In genomic region chr12:96427269-96427729, GRCh38 we compare ENCODE assay signal across 8 cellular contexts. TPM values are rescaled to one million over a fixed set of nuclear protein-coding genes. Genes with fewer than 3 reads are reported as not detected.
A peak's percentile ranks its signal among the peaks of the same experiment; 100 is the strongest.
DNase-seq lines count a peak whose midpoint lies in the region; ATAC-seq, FAIRE-seq and TF ChIP-seq lines count a peak whose summit lies in the region.

No MANE protein-coding gene starts in this region.

- peak; percentile 100 for DNase-seq in BJ (ENCODE audit: low read depth)
- peak; percentile 30 for DNase-seq in NCI-H2227 treated with DMSO at 0.1 percent for 48 hours (lab: John Stamatoyannopoulos, UW)
- DNase-seq in bronchial epithelial cell (ENCODE audit: low read depth): peak; percentile 100
- DNase-seq in HepG2 (ENCODE audit: low spot score): peak; percentile 7
- no peak for DNase-seq in GM13976 (ENCODE audit: low spot score)

- H3K27me3 ChIP-seq in BJ (ENCODE audit: control insufficient read depth, insufficient read depth, low read length) (no peaks in the 10 kb centered on the region), bronchial epithelial cell (ENCODE audit: control insufficient read depth, insufficient read depth, low read length) (no peaks in the 10 kb centered on the region), HepG2 (ENCODE audit: control insufficient read depth in 1 of 2, insufficient read depth in 2 of 2, low read length in 2 of 2) (no peaks in the 10 kb centered on the region), subcutaneous abdominal adipose tissue (ENCODE audit: control insufficient read depth in 5 of 5, insufficient read depth in 4 of 5, low read length in 5 of 5) (no peaks in the 10 kb centered on the region)

- no peak for TF ChIP-seq RAD21 in HepG2 (CRISPR knock-in tag; IDR thresholded peaks at IDR 0.05)

- peak overlapping the region; percentile 5; the same call in 1 of the 2 replicates for H3K4me2 ChIP-seq in HepG2 (ENCODE audit: low read depth, low read length)

- in situ Hi-C loops in HepG2 (cut with HindIII; ENCODE audit: extremely low pct_ligation_motif_present, low pct_unique_long_range_greater_than_20kb): no loop called here
- in situ Hi-C loops in GM13976 (cut with MboI; ENCODE audit: low sequenced_read_pairs, unreplicated experiment): no loop called here

- WGBS in HepG2 (ENCODE audit: low lambda C conversion rate): 17% methylated on average over 6 of the region's 6 CpGs

- no peak for TF ChIP-seq EP300 in HepG2 (IDR thresholded peaks at IDR 0.05; ENCODE audit: low read depth in 2 of 2, low read length in 2 of 2)
- no peak for TF ChIP-seq EP300 in HepG2 (CRISPR knock-in tag; IDR thresholded peaks at IDR 0.05; ENCODE audit: borderline replicate concordance)

- TF ChIP-seq CTCF in BJ (IDR thresholded peaks at IDR 0.05; ENCODE audit: insufficient read depth, low read depth, low read length): no peak
- no peak for TF ChIP-seq CTCF in bronchial epithelial cell (IDR thresholded peaks at IDR 0.05; ENCODE audit: insufficient read depth, low read length, severe bottlenecking)
- no peak for TF ChIP-seq CTCF in HepG2 (CRISPR knock-in tag; IDR thresholded peaks at IDR 0.05)
- no peak for TF ChIP-seq CTCF in GM13976 (IDR thresholded peaks at IDR 0.05; ENCODE audit: borderline replicate concordance, control extremely low read depth, extremely low read depth, insufficient read depth, missing control alignments)

- H2AFZ ChIP-seq in HepG2 (ENCODE audit: low read length): no peak overlapping the region

- FAIRE-seq in bronchial epithelial cell (lab: Jason Lieb, UNC) (no peak), HepG2 (lab: Jason Lieb, UNC) (no peak)

- H3K27ac ChIP-seq in HepG2 (ENCODE audit: extremely low read length, insufficient read depth, low read length) (no peak overlapping the region), subcutaneous abdominal adipose tissue (ENCODE audit: low read depth, low read length) (peak overlapping the region; percentile 29)

- intact Hi-C loops in HepG2 (cut with micrococcal nuclease; ENCODE audit: unreplicated experiment): no loop called here

- H3K4me3 ChIP-seq in BJ (ENCODE audit: low read depth, low read length): peak overlapping the region; percentile 38
- H3K4me3 ChIP-seq in bronchial epithelial cell (ENCODE audit: low read depth, low read length): peak overlapping the region; percentile 9
- no peak overlapping the region for H3K4me3 ChIP-seq in HepG2 (replicated peaks in 1 of 3; ENCODE audit: insufficient read depth in 1 of 3, low read depth in 2 of 3, low read length in 3 of 3)
- H3K4me3 ChIP-seq in subcutaneous abdominal adipose tissue (ENCODE audit: low read depth in 1 of 5, low read length in 5 of 5): peak overlapping the region in 1 of 5 donors; percentile 11

- H3K4me1 ChIP-seq in HepG2 (ENCODE audit: insufficient read depth, low read length) (peaks cover 27% of the 10 kb centered on the region), subcutaneous abdominal adipose tissue (ENCODE audit: control insufficient read depth in 5 of 5, insufficient read depth in 5 of 5, low read length in 5 of 5) (peaks cover 0 to 12% (median 0%) of the 10 kb centered on the region in 5 donors)

- H3K9me3 ChIP-seq in HepG2 (ENCODE audit: low read length) (no peaks in the 10 kb centered on the region), subcutaneous abdominal adipose tissue (ENCODE audit: control insufficient read depth in 5 of 5, low read length in 5 of 5) (no peaks in the 10 kb centered on the region)

- BruUV-seq in HepG2 (replicated peaks; lab: Mats Ljungman, UMichigan): no TSS peak

- no peaks in the 10 kb centered on the region for H4K20me1 ChIP-seq in HepG2 (ENCODE audit: insufficient read depth, low read length)

- ATAC-seq in HepG2: no peak; the same call in 2 of the 3 replicates
- no peak for ATAC-seq in HG03457 (IDR thresholded peaks at IDR 0.05; ENCODE audit: unreplicated experiment)
- no peak for ATAC-seq in GM19395 (IDR thresholded peaks at IDR 0.05; ENCODE audit: unreplicated experiment)

- H3K9ac ChIP-seq in HepG2 (ENCODE audit: insufficient read depth, low read depth, low read length) (no peak overlapping the region), subcutaneous abdominal adipose tissue (ENCODE audit: low read length in 5 of 5) (peak overlapping the region in 1 of 5 donors; percentile 46)

- TF ChIP-seq POLR2A in HepG2 (IDR thresholded peaks at IDR 0.05; ENCODE audit: insufficient read depth in 1 of 2, low read depth in 2 of 2, low read length in 2 of 2): no peak

- H3K79me2 ChIP-seq in HepG2 (ENCODE audit: insufficient read depth, low read length): no peaks in the 10 kb centered on the region

- CTCF ChIA-PET in BJ (lab: Yijun Ruan, JAX) (interaction anchor here (0.6 kb wide), 2 partner anchors 9 to 474 kb away, joined by 3 read pairs; no protein-coding TSS in a partner anchor), HepG2 (lab: Yijun Ruan, JAX; ENCODE audit: low intra/inter-chr PET ratio, low total read pairs) (no interaction called here)

- H3K36me3 ChIP-seq in BJ (ENCODE audit: control insufficient read depth, insufficient read depth, low read length): no peaks in the 10 kb centered on the region
- H3K36me3 ChIP-seq in bronchial epithelial cell (ENCODE audit: control insufficient read depth, insufficient read depth, low read length): no peaks in the 10 kb centered on the region
- H3K36me3 ChIP-seq in HepG2 (replicated peaks in 1 of 2; ENCODE audit: control insufficient read depth in 1 of 2, insufficient read depth in 2 of 2, low read length in 2 of 2): no peaks in the 10 kb centered on the region
- H3K36me3 ChIP-seq in subcutaneous abdominal adipose tissue (ENCODE audit: control insufficient read depth in 5 of 5, insufficient read depth in 5 of 5, low read length in 5 of 5): no peaks in the 10 kb centered on the region

- POLR2A ChIA-PET in BJ (lab: Charles Lee): no interaction called here
- POLR2A ChIA-PET in HepG2 (lab: Yijun Ruan, JAX): no interaction called here

TF ChIP-seq in HepG2, 621 proteins besides CTCF, POLR2A, EP300 and RAD21:
- TF ChIP-seq CENPBD1 (CRISPR knock-in tag; IDR thresholded peaks at IDR 0.05; ENCODE audit: borderline replicate concordance, low read depth): no peak
- TF ChIP-seq ZZZ3 (CRISPR knock-in tag; IDR thresholded peaks at IDR 0.05; ENCODE audit: borderline replicate concordance): no peak
- TF ChIP-seq MTA3 (CRISPR knock-in tag; IDR thresholded peaks at IDR 0.05): no peak
- no peak for TF ChIP-seq ZNF615 (CRISPR knock-in tag; IDR thresholded peaks at IDR 0.05; ENCODE audit: borderline replicate concordance)
- no peak for TF ChIP-seq ZNF335 (CRISPR knock-in tag; IDR thresholded peaks at IDR 0.05)
- TF ChIP-seq ZNF3 (CRISPR knock-in tag; IDR thresholded peaks at IDR 0.05): no peak
- no peak for TF ChIP-seq FOSL2 (CRISPR knock-in tag; IDR thresholded peaks at IDR 0.05)
- TF ChIP-seq MED1 (CRISPR knock-in tag; IDR thresholded peaks at IDR 0.05): no peak

RNA-seq across cellular contexts. Expression of gene CDK17, which starts 27.1 kb away (rescaled TPM):
- polyA plus RNA-seq in BJ (2011; rRNA removed) (14.8 and 32.8 TPM in 2 replicates), HepG2 (2011; rRNA removed) (7.6 and 9.9 TPM in 2 replicates)
- 49.5 and 64.4 TPM in 2 replicates for polyA minus RNA-seq in BJ (2011; rRNA and poly(A)+ RNA removed)
- total RNA-seq in bronchial epithelial cell (28.3 and 34.5 TPM in 2 replicates), HepG2 (2016; rRNA removed; fragmentation: Illumina TruSeq; extraction: Trizol) (20.1 and 22.3 TPM in 2 replicates)
- total RNA-seq in HepG2 (2016; cell fraction: cytosol; rRNA removed; fragmentation: Illumina TruSeq; extraction: Trizol; ENCODE audit: low read depth): 12.4 and 17.6 TPM in 2 replicates
- 21.4 and 21.8 TPM in 2 replicates for total RNA-seq in HepG2 (2016; cell fraction: insoluble cytoplasmic fraction; rRNA removed; fragmentation: Illumina TruSeq; extraction: Trizol)
- total RNA-seq in HepG2 (2016; cell fraction: membrane; rRNA removed; fragmentation: Illumina TruSeq; extraction: Trizol): 6.8 and 8.7 TPM in 2 replicates
- 33.8 and 35.2 TPM in 2 replicates for total RNA-seq in HepG2 (2016; cell fraction: nucleus; rRNA removed; fragmentation: Illumina TruSeq; extraction: Trizol)
- polyA plus RNA-seq in HepG2 (2011; cell fraction: cytosol; rRNA removed): 3.7 and 6.4 TPM in 2 replicates
- polyA plus RNA-seq in HepG2 (2011; cell fraction: nucleus; rRNA removed): 8.2 and 10.0 TPM in 2 replicates
- 9.6 and 11.9 TPM in 2 replicates for polyA plus RNA-seq in HepG2 (2012)
- 0.41 and 0.44 TPM in 2 replicates for polyA plus RNA-seq in HepG2 (2016; cell fraction: cytosol; fragmentation: Illumina TruSeq; extraction: Trizol; ENCODE audit: low read depth)
- 13.7 and 14.3 TPM in 2 replicates for polyA plus RNA-seq in HepG2 (2016; cell fraction: insoluble cytoplasmic fraction; fragmentation: Illumina TruSeq; extraction: Trizol; ENCODE audit: low read depth)
- 1.9 and 2.1 TPM in 2 replicates for polyA plus RNA-seq in HepG2 (2016; cell fraction: membrane; fragmentation: Illumina TruSeq; extraction: Trizol; ENCODE audit: low read depth)
- 9.6 and 12.3 TPM in 2 replicates for polyA plus RNA-seq in HepG2 (2016; cell fraction: nucleus; fragmentation: Illumina TruSeq; extraction: Trizol; ENCODE audit: insufficient read depth, low read depth)
- 36.0 and 45.8 TPM in 2 replicates for polyA minus RNA-seq in HepG2 (2011; rRNA and poly(A)+ RNA removed; ENCODE audit: low replicate concordance)
- polyA minus RNA-seq in HepG2 (2011; cell fraction: cytosol; rRNA and poly(A)+ RNA removed): 25.9 and 29.8 TPM in 2 replicates
- polyA minus RNA-seq in HepG2 (2011; cell fraction: nucleus; rRNA and poly(A)+ RNA removed): 152 and 172 TPM in 2 replicates

Comparison
In these comparisons a context has a peak if more than half of its experiments do, and no peak if none do; other contexts are left out.
1. H3K4me3 ChIP-seq: peak in BJ (single experiment) and bronchial epithelial cell (single experiment); none in HepG2 (0 of 3).